Comparison of ENCODE assay signal across 13 cellular contexts in genomic region chr3:150022406-150023238, GRCh38. TPM values are rescaled to one million over a fixed set of nuclear protein-coding genes. Genes with fewer than 3 reads are reported as not detected.
DNase-seq lines count a peak whose midpoint lies in the region; ATAC-seq and TF ChIP-seq lines count a peak whose summit lies in the region.
"Had no signal": no experiment of that assay in that cellular context is flagged by ENCODE, and none has a peak within 500 bp of the region (broad histone marks: within the 10 kb centered on the region; RNA-seq: fewer than 3 reads in every experiment).

No MANE protein-coding gene starts in this region.

- peak overlapping the region; percentile 16 for H2BK120ac ChIP-seq in mesendoderm (ENCODE audit: low read depth, low read length)

- H3K4me2 ChIP-seq in mesendoderm (ENCODE audit: low read length): no peak overlapping the region

- H3K79me2 ChIP-seq in mesendoderm (ENCODE audit: control insufficient read depth, insufficient read depth, low read length): no peaks in the 10 kb centered on the region

- no peak overlapping the region for H3K4ac ChIP-seq in mesendoderm (ENCODE audit: low read depth, low read length)

- no peak for TF ChIP-seq POLR2A in lower leg skin (IDR thresholded peaks at IDR 0.05)

- H3K27ac ChIP-seq in mesendoderm (ENCODE audit: low read depth, low read length): no peak overlapping the region
- H3K27ac ChIP-seq: skin epidermis, tibial nerve had no signal

- peak overlapping the region; percentile 7 for H2BK5ac ChIP-seq in mesendoderm (ENCODE audit: low read length)

- DNase-seq in NCI-H510A treated with DMSO at 0.1 percent for 48 hours (lab: John Stamatoyannopoulos, UW): peak; percentile 35
- DNase-seq in mesendoderm: peak; percentile 68
- no peak for DNase-seq in activated naive CD4-positive, alpha-beta T cell treated with anti-CD3 and anti-CD28 coated beads, Interleukin-2, amount 50 U/mL, for 16 hours
- no peak for DNase-seq in lower leg skin (ENCODE audit: low spot score in 2 of 2)
- no peak for DNase-seq in UCSD-AML1 (lab: John Stamatoyannopoulos, UW; ENCODE audit: unreplicated experiment)
- DNase-seq in effector CD8-positive, alpha-beta T cell (lab: John Stamatoyannopoulos, UW): no peak
- DNase-seq: activated T-cell treated with anti-CD3 and anti-CD28 coated beads, Interleukin-2, amount 50 U/mL, for 24 hours; hippocampal formation; NK-92 treated with Interleukin-12 subunit alpha and Interleukin-12 subunit beta, amount 100 ng/mL, for 24 hours had no signal

- intact Hi-C loops in lower leg skin (cut with DNase I; ENCODE audit: low total_unique reads): no loop called here

- H3K56ac ChIP-seq in mesendoderm (ENCODE audit: low read length): peak overlapping the region; percentile 60

- H3K4me1 ChIP-seq in mesendoderm (ENCODE audit: control insufficient read depth, low read depth, low read length): no peaks in the 10 kb centered on the region
- H3K4me1 ChIP-seq: tibial nerve had no signal

- no peak overlapping the region for H4K5ac ChIP-seq in mesendoderm (ENCODE audit: low read length)

- H3K27me3 ChIP-seq in mesendoderm (ENCODE audit: insufficient read depth, low read length, poor library complexity): no peaks in the 10 kb centered on the region
- H3K27me3 ChIP-seq: tibial nerve had no signal

- WGBS in mesendoderm (ENCODE audit: extremely low coverage, insufficient coverage, low lambda C conversion rate): no CpG with 5 or more reads among the region's 8 CpGs
- WGBS in lower leg skin, 2 donors: 83 to 92% methylated on average over 8 of the region's 8 CpGs

- H3K4me3 ChIP-seq in mesendoderm (ENCODE audit: low read length): no peak overlapping the region
- H3K4me3 ChIP-seq in lower leg skin (ENCODE audit: low read depth, poor library complexity, severe bottlenecking): no peak overlapping the region
- H3K4me3 ChIP-seq: skin epidermis, tibial nerve had no signal

- ATAC-seq in GM18511 (IDR thresholded peaks at IDR 0.05; ENCODE audit: unreplicated experiment): peak; percentile 88
- ATAC-seq in HG02973 (IDR thresholded peaks at IDR 0.05; ENCODE audit: unreplicated experiment): peak; percentile 78

- no peak for TF ChIP-seq CTCF in lower leg skin (IDR thresholded peaks at IDR 0.05)

- no peak overlapping the region for H3K9ac ChIP-seq in mesendoderm (ENCODE audit: low read length)

- H3K79me1 ChIP-seq in mesendoderm (ENCODE audit: low read length): no peaks in the 10 kb centered on the region

- H3K18ac ChIP-seq in mesendoderm (ENCODE audit: low read length): peak overlapping the region; percentile 31

- H3K36me3 ChIP-seq in mesendoderm (ENCODE audit: control insufficient read depth, insufficient read depth, low read length): no peaks in the 10 kb centered on the region
- H3K36me3 ChIP-seq: tibial nerve had no signal

- H4K8ac ChIP-seq in mesendoderm (ENCODE audit: low read depth, low read length): no peak overlapping the region

- peak overlapping the region; percentile 75 for H2BK15ac ChIP-seq in mesendoderm (replicated peaks; ENCODE audit: low read depth)

- H3K23ac ChIP-seq in mesendoderm (ENCODE audit: low read length): no peak overlapping the region

- H2AK5ac ChIP-seq in mesendoderm (ENCODE audit: low read length): no peak overlapping the region

RNA-seq across cellular contexts. Expression of gene PFN2, which starts 51.9 kb away (rescaled TPM):
- 129 TPM for polyA plus RNA-seq in mesendoderm (2013, experiment 1 of 2)
- polyA plus RNA-seq in mesendoderm (2013, experiment 2 of 2): 138 TPM
- total RNA-seq in lower leg skin: 10 to 100 TPM in 2 of 4 donors, 1 to 10 TPM in 2; 7.1 to 15.9 (median 12.6) TPM

Comparison
In these comparisons a context has a peak if more than half of its experiments do, and no peak if none do; other contexts are left out.
1. DNase-seq: peak in NCI-H510A treated with DMSO at 0.1 percent for 48 hours (single experiment) and mesendoderm (single experiment); none in activated naive CD4-positive, alpha-beta T cell treated with anti-CD3 and anti-CD28 coated beads, Interleukin-2, amount 50 U/mL, for 16 hours (single experiment), lower leg skin (0 of 2), UCSD-AML1 (single experiment) and effector CD8-positive, alpha-beta T cell (single experiment).